ENCODE assay signal across 27 cellular contexts in genomic region chr20:29790510-29790909, GRCh38.
"Had no signal": no experiment of that assay in that cellular context is flagged by ENCODE, and none has a peak within 500 bp of the region (broad histone marks: within the 10 kb centered on the region; RNA-seq: fewer than 3 reads in every experiment).

No MANE protein-coding gene starts in this region.

- DNase-seq: stimulated activated CD4-positive, alpha-beta T cell treated with anti-CD3 and anti-CD28 coated beads, Interleukin-2, amount 100 ng/mL, for 48 hours; stimulated activated CD4-positive, alpha-beta T cell treated with anti-CD3 and anti-CD28 coated beads, Interleukin-4, amount 100 ng/mL, for 1 hour; stimulated activated CD4-positive, alpha-beta T cell treated with anti-CD3 and anti-CD28 coated beads, Interleukin-4, amount 100 ng/mL, for 24 hours; stimulated activated CD4-positive, alpha-beta T cell treated with anti-CD3 and anti-CD28 coated beads, Interleukin-4, amount 100 ng/mL, for 4 hours; stimulated activated CD8-positive, alpha-beta memory T cell treated with anti-CD3 and anti-CD28 coated beads, Interleukin-4, amount 100 ng/mL, for 48 hours; stimulated activated naive B cell treated with anti-CD40 and anti-IgM and Interleukin-4, amounts not matched to agents 10 μg/mL and 1 μg/mL and 100 μg/mL, for 72 hours; stimulated activated naive CD4-positive, alpha-beta T cell; stimulated activated naive CD4-positive, alpha-beta T cell treated with Interleukin-2 at 50 U/mL for 16 hours; stimulated activated naive CD8-positive, alpha-beta T cell treated with anti-CD3 and anti-CD28 coated beads, Interleukin-15, amount 100 ng/mL, for 72 hours; stimulated activated naive CD8-positive, alpha-beta T cell treated with anti-CD3 and anti-CD28 coated beads, Interleukin-15, Interleukin-2, amounts not matched to agents 100 U/mL and 50 U/mL, for 24 hours; stomach; substantia nigra; testis; thyroid gland; tibial artery; transverse colon; trophoblast cell; upper lobe of left lung; upper lobe of right lung; uterus had no signal

- H3K27me3 ChIP-seq: stomach, suprapubic skin, testis, thyroid gland, tibial artery, tibial nerve, transverse colon, upper lobe of left lung, upper lobe of right lung, uterus, vagina had no signal

- H3K27ac ChIP-seq: stomach, suprapubic skin, testis, thoracic aorta, thyroid gland, tibial artery, tibial nerve, transverse colon, upper lobe of left lung, upper lobe of right lung, uterus, vagina had no signal

- H3K4me1 ChIP-seq: stomach, suprapubic skin, testis, thyroid gland, tibial artery, tibial nerve, transverse colon, upper lobe of left lung, upper lobe of right lung, uterus, vagina had no signal

- ATAC-seq: stimulated activated effector memory CD8-positive, alpha-beta T cell treated with anti-CD3 and anti-CD28 coated beads, Interleukin-12 subunit alpha, Interleukin-12 subunit beta, amount 100 ng/mL, for 72 hours; stimulated activated memory B cell treated with anti-CD40 and anti-IgM and Interleukin-4, amounts not matched to agents 10 μg/mL and 1 μg/mL and 100 μg/mL, for 72 hours; stimulated activated naive B cell treated with anti-CD40 and anti-IgM and Interleukin-4, amounts not matched to agents 10 μg/mL and 1 μg/mL and 100 μg/mL, for 72 hours; stimulated activated naive CD8-positive, alpha-beta T cell treated with anti-CD3 and anti-CD28 coated beads, Interleukin-15, amount 100 ng/mL, for 72 hours; stimulated activated naive CD8-positive, alpha-beta T cell treated with anti-CD3 and anti-CD28 coated beads, Interleukin-15, Interleukin-2, amounts not matched to agents 100 U/mL and 50 U/mL, for 24 hours; upper lobe of right lung had no signal

- H3K9me3 ChIP-seq: testis, thoracic aorta, thyroid gland, tibial artery, upper lobe of right lung, uterus, vagina had no signal

- H3K4me3 ChIP-seq: stomach, suprapubic skin, testis, thoracic aorta, thyroid gland, tibial artery, tibial nerve, transverse colon, upper lobe of left lung, upper lobe of right lung, uterus, vagina had no signal

- H3K36me3 ChIP-seq: stomach, suprapubic skin, thoracic aorta, thyroid gland, tibial artery, tibial nerve, transverse colon, upper lobe of left lung, upper lobe of right lung, uterus, vagina had no signal

- FAIRE-seq: urothelium cell line had no signal
